In genomic region chr12:100068305-100068704, GRCh38 we compare ENCODE assay signal across 6 cellular contexts.
"Had no signal": no experiment of that assay in that cellular context is flagged by ENCODE, and none has a peak within 500 bp of the region (broad histone marks: within the 10 kb centered on the region; RNA-seq: fewer than 3 reads in every experiment).

No MANE protein-coding gene starts in this region.

- H3K27me3 Mint-ChIP-seq: IgD-negative memory B cell had no signal

- H3K4me2 ChIP-seq: GM23338 had no signal

- H3K27ac ChIP-seq: HL-60 had no signal

- H3K4me3 Mint-ChIP-seq: GM23338, H9, IgD-negative memory B cell had no signal

- DNase-seq: H9, HCEC 1CT, KG1 had no signal

- ATAC-seq: GM23338 had no signal

- H3K27ac Mint-ChIP-seq: GM23338, H9 had no signal

- H2AFZ ChIP-seq: GM23338 had no signal

- H3K4me3 ChIP-seq: GM23338 had no signal
